Comparison of ENCODE assay signal across 35 cellular contexts in the genomic region with DNA sequence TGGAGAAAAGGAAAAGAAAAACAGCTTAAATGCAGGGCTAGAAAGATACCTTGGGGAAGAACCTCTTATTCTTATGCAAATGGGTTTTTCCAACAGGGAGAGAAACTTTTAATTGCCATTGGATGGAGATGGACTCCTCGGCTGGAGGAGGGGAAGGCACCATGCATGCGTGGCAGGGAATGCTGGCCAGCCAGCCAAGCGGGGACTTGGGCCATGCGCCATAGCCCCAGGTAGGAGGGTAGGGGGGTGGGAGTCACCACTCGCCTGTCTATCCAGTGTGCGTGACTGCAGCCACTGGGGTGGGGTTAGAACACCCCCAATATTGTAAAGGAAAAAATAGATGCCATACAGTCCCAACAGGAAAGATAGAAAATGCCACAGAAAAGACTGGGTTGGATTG.
DNase-seq lines count a peak whose midpoint lies in the region; ATAC-seq and TF ChIP-seq lines count a peak whose summit lies in the region.
"Had no signal": no experiment of that assay in that cellular context is flagged by ENCODE, and none has a peak within 500 bp of the region (broad histone marks: within the 10 kb centered on the region; RNA-seq: fewer than 3 reads in every experiment).

No MANE protein-coding gene starts in this region.

- CTCF ChIA-PET in WTC11 (lab: Charles Lee) = no interaction called here

- H4K91ac ChIP-seq in H9 (ENCODE audit: insufficient read length, low read depth, low read length) = no peak overlapping the region

- no peaks in the 10 kb centered on the region for H3K79me1 ChIP-seq in H9 (ENCODE audit: insufficient read depth, low read depth, low read length, poor library complexity, severe bottlenecking)

- H3K4me3 ChIP-seq in GM23338 (no peak overlapping the region), upper lobe of right lung (no peak overlapping the region)
- H3K4me3 ChIP-seq: A549; BLaER1; BLaER1 treated with 17β-estradiol and CSF1 and Interleukin-3, amounts not matched to agents 10 nM and 100 nM had no signal

- no peak overlapping the region for H4K8ac ChIP-seq in H9 (replicated peaks; ENCODE audit: insufficient read length, low read depth, low read length)

- no peak overlapping the region for H3K4ac ChIP-seq in H9 (ENCODE audit: low read depth, low read length)

- H2BK20ac ChIP-seq in H9 (ENCODE audit: low read depth, low read length, poor library complexity, severe bottlenecking) = no peak overlapping the region

- H3K4me3 Mint-ChIP-seq in GM23338 (no peak overlapping the region), H9 (no peak overlapping the region), WTC11 (no peak overlapping the region)
- H3K4me3 Mint-ChIP-seq: B cell; CD14-positive monocyte; CD4-positive, alpha-beta memory T cell; CD4-positive, alpha-beta T cell; CD4-positive, CD25-positive, alpha-beta regulatory T cell; CD8-positive, alpha-beta memory T cell; CD8-positive, alpha-beta T cell had no signal

- POLR2A ChIA-PET in WTC11 (lab: Charles Lee) = no interaction called here

- H3K36me3 Mint-ChIP-seq in GM23338 (ENCODE audit: low read depth) = peaks cover 54% of the 10 kb centered on the region
- peaks cover 7 to 42% (median 32%) of the 10 kb centered on the region in 3 experiments for H3K36me3 Mint-ChIP-seq in H9 (ENCODE audit: insufficient read depth in 1 of 3, low read depth in 3 of 3)
- peaks cover 57% of the 10 kb centered on the region for H3K36me3 Mint-ChIP-seq in WTC11
- H3K36me3 Mint-ChIP-seq: CD14-positive monocyte; CD4-positive, alpha-beta memory T cell; CD4-positive, CD25-positive, alpha-beta regulatory T cell; CD8-positive, alpha-beta memory T cell; CD8-positive, alpha-beta T cell had no signal

- no peak overlapping the region for H4K5ac ChIP-seq in H9 (ENCODE audit: insufficient read length, low read depth, low read length)

- H3K27ac Mint-ChIP-seq in GM23338 (no peak overlapping the region), H9 (peak overlapping the region in 2 of 3 experiments; percentile 61 to 96; a peak in 4 of 7 replicates), WTC11 (no peak overlapping the region)
- H3K27ac Mint-ChIP-seq: B cell; CD14-positive monocyte; CD4-positive, alpha-beta memory T cell; CD4-positive, alpha-beta T cell; CD8-positive, alpha-beta memory T cell; CD8-positive, alpha-beta T cell had no signal

- H3K9me3 Mint-ChIP-seq in GM23338 (peaks cover 61% of the 10 kb centered on the region), H9 (peaks cover 9 to 26% of the 10 kb centered on the region in 2 experiments; a peak in 4 of 5 replicates), WTC11 (peaks cover 61% of the 10 kb centered on the region)

- H3K79me2 ChIP-seq in GM23338 (replicated peaks; ENCODE audit: insufficient read depth) (no peaks in the 10 kb centered on the region), H9 (ENCODE audit: insufficient read depth, low read length) (no peaks in the 10 kb centered on the region)

- H2BK12ac ChIP-seq in H9 (ENCODE audit: insufficient read length, low read depth, low read length) = no peak overlapping the region

- no peaks in the 10 kb centered on the region for H3K9me2 ChIP-seq in GM23338 (ENCODE audit: insufficient read depth)

- ATAC-seq in GM23338 = no peak
- ATAC-seq in WTC11 = peak; percentile 57
- peak; percentile 30 for ATAC-seq in upper lobe of right lung
- ATAC-seq: A549; CD8-positive, alpha-beta T cell had no signal

- H3T11ph ChIP-seq in H9 (ENCODE audit: low read length) = no peak overlapping the region

- H3F3A ChIP-seq in GM23338 (replicated peaks; ENCODE audit: low read depth) = no peaks in the 10 kb centered on the region

- no peak overlapping the region for H3K18ac ChIP-seq in H9 (ENCODE audit: insufficient read length, low read depth, low read length)

- H3K4me1 ChIP-seq in GM23338 (ENCODE audit: insufficient read depth) (no peaks in the 10 kb centered on the region), H9 (ENCODE audit: insufficient read depth, low read length) (no peaks in the 10 kb centered on the region), upper lobe of right lung (no peaks in the 10 kb centered on the region)
- H3K4me1 ChIP-seq: A549; BE2C; BLaER1; BLaER1 treated with 17β-estradiol and CSF1 and Interleukin-3, amounts not matched to agents 10 nM and 100 nM; Caco-2 had no signal

- H3K23me2 ChIP-seq in H9 (ENCODE audit: insufficient read length, low read depth, low read length, poor library complexity, severe bottlenecking) = no peaks in the 10 kb centered on the region

- H2BK15ac ChIP-seq in H9 (ENCODE audit: low read depth, low read length) = no peak overlapping the region

- H2AFZ ChIP-seq in GM23338 (no peak overlapping the region), H9 (ENCODE audit: low read length) (no peak overlapping the region)

- H3K14ac ChIP-seq in H9 (ENCODE audit: insufficient read depth, low read length) = no peak overlapping the region

- no peak overlapping the region for H2AK5ac ChIP-seq in H9 (ENCODE audit: insufficient read length, low read length)

- no peak overlapping the region for H3K4me2 ChIP-seq in GM23338
- H3K4me2 ChIP-seq in H9 (ENCODE audit: insufficient read depth, insufficient read length, low read length) = no peak overlapping the region
- H3K4me2 ChIP-seq: A549; BLaER1; BLaER1 treated with 17β-estradiol and CSF1 and Interleukin-3, amounts not matched to agents 10 nM and 100 nM had no signal

- H4K20me1 ChIP-seq in GM23338 (replicated peaks; ENCODE audit: insufficient read depth) (no peaks in the 10 kb centered on the region), H9 (ENCODE audit: control insufficient read depth, insufficient read depth, insufficient read length) (no peaks in the 10 kb centered on the region)
- H4K20me1 ChIP-seq: BLaER1; BLaER1 treated with 17β-estradiol and CSF1 and Interleukin-3, amounts not matched to agents 10 nM and 100 nM had no signal

- no CpG with 5 or more reads among the region's 6 CpGs for WGBS in H9 (ENCODE audit: extremely low coverage, insufficient read length, low lambda C conversion rate)

- DNase-seq in GM23338 (ENCODE audit: low spot score) = peak; percentile 8
- no peak for DNase-seq in H9
- DNase-seq in WTC11 (ENCODE audit: low spot score) = no peak
- DNase-seq in upper lobe of right lung = no peak
- no peak for DNase-seq in amygdala (lab: John Stamatoyannopoulos, UW)
- no peak for DNase-seq in HPDE6-E6E7 (ENCODE audit: extremely low spot score)
- no peak for DNase-seq in H4 (ENCODE audit: low spot score)
- DNase-seq in NCI-H2107 (lab: John Stamatoyannopoulos, UW) = no peak
- DNase-seq: 8988T; ACHN; AML-193; BE2C; C1 segment of cervical spinal cord; Caco-2; Calu3; CD4-positive, alpha-beta memory T cell; CD4-positive, alpha-beta T cell; CD4-positive, CD25-positive, alpha-beta regulatory T cell; CD8-positive, alpha-beta memory T cell; CD8-positive, alpha-beta T cell; COR-L47; DMS 273 treated with DMSO at 0.1 percent for 48 hours; DMS153; DMS53; DMS79; DMS79 treated with DMSO at 0.1 percent for 48 hours; DND-41; EL had no signal

- H3K27ac ChIP-seq in GM23338 (ENCODE audit: low read depth) (no peak overlapping the region), H9 (ENCODE audit: insufficient read length, low read depth, low read length) (no peak overlapping the region), upper lobe of right lung (no peak overlapping the region)
- H3K27ac ChIP-seq: 22Rv1; A549; BLaER1; BLaER1 treated with 17β-estradiol and CSF1 and Interleukin-3, amounts not matched to agents 10 nM and 100 nM; C4-2B had no signal

- H3K23ac ChIP-seq in H9 (ENCODE audit: insufficient read length, low read depth, low read length) = no peak overlapping the region

- H3K9me3 ChIP-seq in H9 (ENCODE audit: control insufficient read depth, low read depth, low read length) = peaks cover 15% of the 10 kb centered on the region
- H3K9me3 ChIP-seq in upper lobe of right lung = peaks cover 14% of the 10 kb centered on the region
- H3K9me3 ChIP-seq: BE2C; BLaER1; BLaER1 treated with 17β-estradiol and CSF1 and Interleukin-3, amounts not matched to agents 10 nM and 100 nM; Caco-2 had no signal

- H3K27me3 ChIP-seq in GM23338 (ENCODE audit: insufficient read depth) (no peaks in the 10 kb centered on the region), H9 (ENCODE audit: insufficient read depth, low read length) (no peaks in the 10 kb centered on the region), upper lobe of right lung (no peaks in the 10 kb centered on the region)
- H3K27me3 ChIP-seq: BE2C; BLaER1; BLaER1 treated with 17β-estradiol and CSF1 and Interleukin-3, amounts not matched to agents 10 nM and 100 nM had no signal

- no peak overlapping the region for H3K56ac ChIP-seq in H9 (ENCODE audit: insufficient read length, low read depth, low read length)

- intact Hi-C loops in upper lobe of right lung (cut with DNase I) = no loop called here

- H3K36me3 ChIP-seq in GM23338 (ENCODE audit: insufficient read depth) = peaks cover 5% of the 10 kb centered on the region
- no peaks in the 10 kb centered on the region for H3K36me3 ChIP-seq in upper lobe of right lung
- H3K36me3 ChIP-seq: BE2C; BLaER1; BLaER1 treated with 17β-estradiol and CSF1 and Interleukin-3, amounts not matched to agents 10 nM and 100 nM had no signal

- H2BK120ac ChIP-seq in H9 (ENCODE audit: low read depth, low read length, poor library complexity, severe bottlenecking) = no peak overlapping the region

- TF ChIP-seq CTCF in GM23338 (conservative IDR thresholded peaks at IDR 0.05; ENCODE audit: low read depth in 2 of 2) (no peak), H9 (conservative IDR thresholded peaks at IDR 0.05) (no peak), WTC11 (IDR thresholded peaks at IDR 0.05) (no peak), upper lobe of right lung (IDR thresholded peaks at IDR 0.05) (no peak)

- no peak overlapping the region for H2BK5ac ChIP-seq in H9 (ENCODE audit: insufficient read length, low read length)

- H3K4me1 Mint-ChIP-seq in GM23338 (no peaks in the 10 kb centered on the region), H9 (0 out of 4 replicates have a peak, but pooled peaks cover 0 to 8% of the 10 kb centered on the region in 2 experiments), WTC11 (no peaks in the 10 kb centered on the region)
- H3K4me1 Mint-ChIP-seq: B cell; CD14-positive monocyte; CD4-positive, alpha-beta memory T cell; CD4-positive, CD25-positive, alpha-beta regulatory T cell; CD8-positive, alpha-beta memory T cell had no signal

- no peak overlapping the region for H3K9ac ChIP-seq in H9 (ENCODE audit: extremely low read depth, insufficient read length, low read length)
- H3K9ac ChIP-seq: BLaER1; BLaER1 treated with 17β-estradiol and CSF1 and Interleukin-3, amounts not matched to agents 10 nM and 100 nM had no signal

- peaks cover 2% of the 10 kb centered on the region for H3K27me3 Mint-ChIP-seq in GM23338 (ENCODE audit: insufficient read depth, low read depth, poor library complexity)
- H3K27me3 Mint-ChIP-seq in H9 (ENCODE audit: low read depth) = no peaks in the 10 kb centered on the region
- no peaks in the 10 kb centered on the region; the same call in 1 of the 2 replicates for H3K27me3 Mint-ChIP-seq in WTC11 (ENCODE audit: low read depth)
- H3K27me3 Mint-ChIP-seq: B cell; CD4-positive, alpha-beta memory T cell; CD4-positive, alpha-beta T cell; CD4-positive, CD25-positive, alpha-beta regulatory T cell; CD8-positive, alpha-beta memory T cell had no signal

TF ChIP-seq in GM23338, 12 proteins besides CTCF, POLR2A, EP300 and RAD21 (continues in another document):
- TF ChIP-seq EZH2 (IDR thresholded peaks at IDR 0.05; ENCODE audit: low read depth, unreplicated experiment) = no peak

Comparison
In these comparisons a context has a peak if more than half of its experiments do, and no peak if none do; other contexts are left out.
1. H3K27ac Mint-ChIP-seq: peak in H9 (2 of 3); none in GM23338 (single experiment) and WTC11 (single experiment).